Comparison of ENCODE assay signal across 1 cellular context in the genomic region with DNA sequence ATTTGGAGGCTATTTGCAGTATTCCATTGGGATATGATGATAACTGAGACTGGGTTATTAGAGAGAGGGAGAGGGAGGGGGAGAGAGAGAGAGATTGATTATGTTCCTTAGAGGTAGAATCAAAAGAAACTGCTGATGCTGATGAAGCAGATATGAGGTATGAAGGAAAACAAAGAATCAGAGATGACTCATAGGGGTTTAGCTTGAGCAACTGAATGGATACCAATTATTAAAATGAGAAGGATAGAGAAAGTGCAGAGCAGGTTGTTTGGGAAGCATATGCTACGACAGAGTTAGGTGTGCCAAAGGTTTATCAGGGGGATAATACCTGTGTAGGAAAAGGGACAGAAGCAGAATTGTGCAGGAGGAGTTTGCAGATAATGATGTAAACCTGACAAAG.
TF ChIP-seq lines count a peak whose summit lies in the region.

No MANE protein-coding gene starts in this region.

TF ChIP-seq in HepG2, 621 proteins besides CTCF, POLR2A, EP300 and RAD21 (continued from another document):
- TF ChIP-seq ZFP62 (CRISPR knock-in tag; IDR thresholded peaks at IDR 0.05) (no peak), SMARCC2 (IDR thresholded peaks at IDR 0.05) (no peak), TRIM24 (CRISPR knock-in tag; IDR thresholded peaks at IDR 0.05) (no peak), NR3C1 (CRISPR knock-in tag; IDR thresholded peaks at IDR 0.05) (no peak), ZNF766 (CRISPR knock-in tag; IDR thresholded peaks at IDR 0.05; ENCODE audit: borderline replicate concordance) (no peak), WIZ (CRISPR knock-in tag; IDR thresholded peaks at IDR 0.05) (no peak), MXI1 (IDR thresholded peaks at IDR 0.05; ENCODE audit: borderline replicate concordance, low read depth, low read length) (no peak)
TF ChIP-seq in HepG2: peak in this region for 0.
